1 cellular context compared by ENCODE assay signal in genomic region chr15:80099246-80099645, GRCh38.
TF ChIP-seq lines count a peak whose summit lies in the region.

No MANE protein-coding gene starts in this region.

TF ChIP-seq in GM12878, 131 proteins besides CTCF, POLR2A, EP300 and RAD21:
- TF ChIP-seq ZBTB4 (CRISPR knock-in tag; IDR thresholded peaks at IDR 0.05), result no peak
- no peak for TF ChIP-seq CREM (IDR thresholded peaks at IDR 0.05; ENCODE audit: low read depth)
- no peak for TF ChIP-seq PAX8 (IDR thresholded peaks at IDR 0.05)
TF ChIP-seq in GM12878: peak in this region for 0.
